ENCODE assay signal across 10 cellular contexts in the genomic region with DNA sequence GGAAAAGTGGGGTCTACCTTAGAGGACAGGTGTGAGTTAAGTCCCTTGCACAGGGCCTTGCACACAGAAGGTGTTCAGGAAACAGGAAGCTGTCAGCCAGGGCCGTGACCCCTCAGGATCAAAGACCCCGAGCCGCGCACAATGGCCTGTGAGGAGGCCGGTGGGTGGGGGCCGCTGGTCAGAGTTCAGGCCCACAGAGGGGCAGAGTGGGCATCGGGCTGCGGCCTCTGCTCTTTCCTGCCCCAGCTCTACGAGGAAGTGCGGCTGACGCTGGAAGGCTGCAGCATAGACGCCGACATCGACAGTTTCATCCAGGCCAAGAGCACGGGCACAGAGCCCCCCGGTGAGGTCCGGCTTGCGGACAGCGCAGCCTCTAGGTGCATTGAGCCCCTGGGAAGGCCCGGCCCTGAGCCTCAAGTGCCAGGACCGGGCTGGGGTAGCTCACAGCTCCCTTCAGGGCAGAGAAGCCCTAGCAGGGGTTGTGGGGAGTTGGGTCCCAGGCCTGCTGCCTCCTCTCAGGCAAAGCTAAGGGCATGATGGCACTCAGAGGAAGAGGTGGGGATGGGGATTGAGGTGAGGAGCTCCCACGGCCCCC. TPM values are rescaled to one million over a fixed set of nuclear protein-coding genes. Genes with fewer than 3 reads are reported as not detected.
A peak's percentile ranks its signal among the peaks of the same experiment; 100 is the strongest.
DNase-seq lines count a peak whose midpoint lies in the region; ATAC-seq and TF ChIP-seq lines count a peak whose summit lies in the region.
"Had no signal": no experiment of that assay in that cellular context is flagged by ENCODE, and none has a peak within 500 bp of the region (broad histone marks: within the 10 kb centered on the region; RNA-seq: fewer than 3 reads in every experiment).

No MANE protein-coding gene starts in this region.

- TF ChIP-seq CTCF in heart left ventricle (IDR thresholded peaks at IDR 0.05) (no peak), heart right ventricle (IDR thresholded peaks at IDR 0.05) (no peak), upper lobe of right lung (IDR thresholded peaks at IDR 0.05) (no peak)

- H3K36me3 ChIP-seq in heart left ventricle (peaks cover 0 to 64% (median 0%) of the 10 kb centered on the region in 9 donors), heart right ventricle (peaks cover 0 to 93% (median 0%) of the 10 kb centered on the region in 9 donors), upper lobe of right lung (peaks cover 4% of the 10 kb centered on the region)

- ATAC-seq in heart left ventricle (no peak), heart right ventricle (no peak), upper lobe of right lung (no peak), HG03442 (IDR thresholded peaks at IDR 0.05; ENCODE audit: unreplicated experiment) (no peak), HG02885 (IDR thresholded peaks at IDR 0.05; ENCODE audit: poor library complexity, unreplicated experiment) (no peak)
- no peak for ATAC-seq in activated naive CD8-positive, alpha-beta T cell treated with anti-CD3 and anti-CD28 coated beads, Interleukin-2, amount 50 U/mL, for 24 hours
- ATAC-seq in natural killer cell treated with Interleukin-12 subunit alpha and Interleukin-12 subunit beta and Interleukin-15 and Interleukin-18, amount 100 ng/mL, for 72 hours, result no peak

- H3K4me1 Mint-ChIP-seq in activated naive CD8-positive, alpha-beta T cell treated with anti-CD3 and anti-CD28 coated beads, Interleukin-2, amount 50 U/mL, for 24 hours, result peaks cover 8% of the 10 kb centered on the region
- peaks cover 0 to 24% of the 10 kb centered on the region in 2 donors for H3K4me1 Mint-ChIP-seq in natural killer cell treated with Interleukin-12 subunit alpha and Interleukin-12 subunit beta and Interleukin-15 and Interleukin-18, amount 100 ng/mL, for 72 hours (ENCODE audit: low read depth in 2 of 2)
- H3K4me1 Mint-ChIP-seq: nephron had no signal

- H3K4me3 Mint-ChIP-seq in activated naive CD8-positive, alpha-beta T cell treated with anti-CD3 and anti-CD28 coated beads, Interleukin-2, amount 50 U/mL, for 24 hours, result no peak overlapping the region
- H3K4me3 Mint-ChIP-seq in natural killer cell treated with Interleukin-12 subunit alpha and Interleukin-12 subunit beta and Interleukin-15 and Interleukin-18, amount 100 ng/mL, for 72 hours, result no peak overlapping the region
- H3K4me3 Mint-ChIP-seq: nephron had no signal

- DNase-seq in heart left ventricle (peak; percentile 4 to 59 (median 24)), heart right ventricle (no peak), upper lobe of right lung (peak; percentile 63), NOMO-1 treated with dmso at 0.1 percent for 144 hours (lab: John Stamatoyannopoulos, UW; ENCODE audit: unreplicated experiment) (no peak)
- DNase-seq in activated naive CD8-positive, alpha-beta T cell treated with anti-CD3 and anti-CD28 coated beads, Interleukin-2, amount 50 U/mL, for 24 hours, result no peak
- peak; percentile 54 for DNase-seq in natural killer cell treated with Interleukin-12 subunit alpha and Interleukin-12 subunit beta and Interleukin-15 and Interleukin-18, amount 100 ng/mL, for 72 hours (ENCODE audit: low spot score)
- DNase-seq: AML-193 had no signal

- 63 to 85% (median 78%) methylated on average over 12 to 22 of the region's 22 CpGs for WGBS in heart left ventricle, 4 donors
- 72 to 81% methylated on average over 22 of the region's 22 CpGs for WGBS in heart right ventricle, 2 donors

- no peak overlapping the region for H3K27ac ChIP-seq in heart left ventricle
- no peak overlapping the region for H3K27ac ChIP-seq in heart right ventricle
- no peak overlapping the region for H3K27ac ChIP-seq in upper lobe of right lung

- H3K27me3 Mint-ChIP-seq in activated naive CD8-positive, alpha-beta T cell treated with anti-CD3 and anti-CD28 coated beads, Interleukin-2, amount 50 U/mL, for 24 hours, result peaks cover 1% of the 10 kb centered on the region
- no peaks in the 10 kb centered on the region for H3K27me3 Mint-ChIP-seq in natural killer cell treated with Interleukin-12 subunit alpha and Interleukin-12 subunit beta and Interleukin-15 and Interleukin-18, amount 100 ng/mL, for 72 hours

- H3K4me3 ChIP-seq in heart left ventricle (no peak overlapping the region), heart right ventricle (no peak overlapping the region), upper lobe of right lung (no peak overlapping the region)

- H3K36me3 Mint-ChIP-seq in activated naive CD8-positive, alpha-beta T cell treated with anti-CD3 and anti-CD28 coated beads, Interleukin-2, amount 50 U/mL, for 24 hours (ENCODE audit: low read depth), result peaks cover 29% of the 10 kb centered on the region
- H3K36me3 Mint-ChIP-seq in natural killer cell treated with Interleukin-12 subunit alpha and Interleukin-12 subunit beta and Interleukin-15 and Interleukin-18, amount 100 ng/mL, for 72 hours, result no peaks in the 10 kb centered on the region

- intact Hi-C loops in heart left ventricle (cut with DNase I), result no loop called here
- intact Hi-C loops in heart right ventricle (cut with DNase I), result loop anchor here in 1 of 10 donors (10.0 kb wide), 1 partner anchor 513 kb away; no protein-coding TSS in a partner anchor
- intact Hi-C loops in upper lobe of right lung (cut with DNase I), result loop anchor here (10.0 kb wide), 1 partner anchor 513 kb away; no protein-coding TSS in a partner anchor

- no peaks in the 10 kb centered on the region for H3K9me3 ChIP-seq in heart left ventricle
- no peaks in the 10 kb centered on the region for H3K9me3 ChIP-seq in heart right ventricle
- no peaks in the 10 kb centered on the region for H3K9me3 ChIP-seq in upper lobe of right lung

- no peaks in the 10 kb centered on the region for H3K9me3 Mint-ChIP-seq in activated naive CD8-positive, alpha-beta T cell treated with anti-CD3 and anti-CD28 coated beads, Interleukin-2, amount 50 U/mL, for 24 hours
- no peaks in the 10 kb centered on the region for H3K9me3 Mint-ChIP-seq in natural killer cell treated with Interleukin-12 subunit alpha and Interleukin-12 subunit beta and Interleukin-15 and Interleukin-18, amount 100 ng/mL, for 72 hours
- H3K9me3 Mint-ChIP-seq: nephron had no signal

- no peak for TF ChIP-seq POLR2A in heart left ventricle (IDR thresholded peaks at IDR 0.05)

- peak overlapping the region; percentile 54 for H3K27ac Mint-ChIP-seq in activated naive CD8-positive, alpha-beta T cell treated with anti-CD3 and anti-CD28 coated beads, Interleukin-2, amount 50 U/mL, for 24 hours
- H3K27ac Mint-ChIP-seq in natural killer cell treated with Interleukin-12 subunit alpha and Interleukin-12 subunit beta and Interleukin-15 and Interleukin-18, amount 100 ng/mL, for 72 hours, result peak overlapping the region in 1 of 2 donors; percentile 35
- H3K27ac Mint-ChIP-seq: nephron had no signal

- peaks cover 0 to 18% (median 6%) of the 10 kb centered on the region in 12 donors for H3K4me1 ChIP-seq in heart left ventricle
- H3K4me1 ChIP-seq in heart right ventricle, result peaks cover 0 to 22% (median 6%) of the 10 kb centered on the region in 9 donors
- H3K4me1 ChIP-seq in upper lobe of right lung, result no peaks in the 10 kb centered on the region

- H3K27me3 ChIP-seq in heart left ventricle, result peaks cover 0 to 7% (median 0%) of the 10 kb centered on the region in 9 donors
- H3K27me3 ChIP-seq in heart right ventricle, result peaks cover 0 to 10% (median 0%) of the 10 kb centered on the region in 7 donors
- H3K27me3 ChIP-seq in upper lobe of right lung, result no peaks in the 10 kb centered on the region

RNA-seq across cellular contexts. Expression of a gene that starts 37.2 kb away (rescaled TPM):
- 10 to 100 TPM in 2 of 9 donors, 1 to 10 TPM in 7; 1.3 to 17.2 (median 2.9) TPM for total RNA-seq in heart left ventricle
- polyA plus RNA-seq in heart left ventricle, result 1 to 10 TPM; 2.9 to 3.2 TPM
- total RNA-seq in heart right ventricle, result 10 to 100 TPM in 1 of 10 donors, 1 to 10 TPM in 8, not detected in 1; 1.3 to 10.4 (median 2.9) TPM
- 1 to 10 TPM; 2.4 to 7.8 TPM for polyA plus RNA-seq in heart right ventricle
- total RNA-seq in natural killer cell treated with Interleukin-12 subunit alpha and Interleukin-12 subunit beta and Interleukin-15 and Interleukin-18, amount 100 ng/mL, for 72 hours, result 100 to 1,000 TPM; 161 to 167 TPM
- total RNA-seq in upper lobe of right lung, result 16.0 TPM

RNA-seq across cellular contexts. Expression of a gene that starts 38.8 kb away (rescaled TPM):
- 100 to 1,000 TPM in 8 of 9 donors, 10 to 100 TPM in 1; 90.4 to 218 (median 133) TPM for total RNA-seq in heart left ventricle
- polyA plus RNA-seq in heart left ventricle, result 100 to 1,000 TPM in 1 of 2 donors, 10 to 100 TPM in 1; 58.1 to 247 TPM
- 100 to 1,000 TPM in 5 of 10 donors, 10 to 100 TPM in 5; 82.6 to 118 (median 98.7) TPM for total RNA-seq in heart right ventricle
- polyA plus RNA-seq in heart right ventricle, result 100 to 1,000 TPM in 1 of 2 donors, 10 to 100 TPM in 1; 52.2 to 159 TPM
- total RNA-seq in natural killer cell treated with Interleukin-12 subunit alpha and Interleukin-12 subunit beta and Interleukin-15 and Interleukin-18, amount 100 ng/mL, for 72 hours, result 10 to 100 TPM; 49.3 to 54.9 TPM
- 359 TPM for total RNA-seq in upper lobe of right lung

Comparison
In these comparisons a context has a peak if more than half of its experiments do, and no peak if none do; other contexts are left out.
1. DNase-seq: peak in heart left ventricle (5 of 5), natural killer cell treated with Interleukin-12 subunit alpha and Interleukin-12 subunit beta and Interleukin-15 and Interleukin-18, amount 100 ng/mL, for 72 hours (single experiment) and upper lobe of right lung (single experiment); none in heart right ventricle (0 of 2), activated naive CD8-positive, alpha-beta T cell treated with anti-CD3 and anti-CD28 coated beads, Interleukin-2, amount 50 U/mL, for 24 hours (single experiment) and NOMO-1 treated with dmso at 0.1 percent for 144 hours (single experiment).